In genomic region chr10:129207276-129207675, GRCh38 we compare ENCODE assay signal across 30 cellular contexts.
"Had no signal": no experiment of that assay in that cellular context is flagged by ENCODE, and none has a peak within 500 bp of the region (broad histone marks: within the 10 kb centered on the region; RNA-seq: fewer than 3 reads in every experiment).

No MANE protein-coding gene starts in this region.

- H3K4me1 ChIP-seq: left lung, neural progenitor cell, parathyroid adenoma, psoas muscle, spleen, tibial artery, upper lobe of right lung had no signal

- H3K27me3 Mint-ChIP-seq: naive B cell; stimulated activated naive CD8-positive, alpha-beta T cell treated with anti-CD3 and anti-CD28 coated beads, Interleukin-15, Interleukin-2, amounts not matched to agents 100 ng/mL and 50 ng/mL, for 24 hours had no signal

- H3K4me3 Mint-ChIP-seq: mesothelial cell of epicardium; naive B cell; natural killer cell; nephron progenitor cell; neural progenitor cell; stimulated activated effector memory CD8-positive, alpha-beta T cell treated with anti-CD3 and anti-CD28 coated beads, Interleukin-12 subunit alpha, Interleukin-12 subunit beta, amount 100 ng/mL, for 72 hours; stimulated activated naive CD8-positive, alpha-beta T cell treated with anti-CD3 and anti-CD28 coated beads, Interleukin-15, Interleukin-2, amounts not matched to agents 100 ng/mL and 50 ng/mL, for 24 hours had no signal

- H3K9ac ChIP-seq: neural progenitor cell, parathyroid adenoma had no signal

- H3K4me1 Mint-ChIP-seq: mesothelial cell of epicardium; naive B cell; natural killer cell; nephron progenitor cell; neural progenitor cell; stimulated activated effector memory CD8-positive, alpha-beta T cell treated with anti-CD3 and anti-CD28 coated beads, Interleukin-12 subunit alpha, Interleukin-12 subunit beta, amount 100 ng/mL, for 72 hours had no signal

- H3K9me3 Mint-ChIP-seq: mesothelial cell of epicardium; natural killer cell; stimulated activated effector memory CD8-positive, alpha-beta T cell treated with anti-CD3 and anti-CD28 coated beads, Interleukin-12 subunit alpha, Interleukin-12 subunit beta, amount 100 ng/mL, for 72 hours; stimulated activated naive CD8-positive, alpha-beta T cell treated with anti-CD3 and anti-CD28 coated beads, Interleukin-15, Interleukin-2, amounts not matched to agents 100 ng/mL and 50 ng/mL, for 24 hours had no signal

- ATAC-seq: left cardiac atrium; left lung; natural killer cell; right cardiac atrium; sciatic nerve; stimulated activated effector memory CD8-positive, alpha-beta T cell treated with anti-CD3 and anti-CD28 coated beads, Interleukin-12 subunit alpha, Interleukin-12 subunit beta, amount 100 ng/mL, for 72 hours; upper lobe of right lung had no signal

- H3K4me3 ChIP-seq: left lung, lung, neural progenitor cell, psoas muscle, spleen, suprapubic skin, thoracic aorta, tibial artery, upper lobe of right lung had no signal

- DNase-seq: hippocampal formation; kidney glomerular epithelial cell; left cardiac atrium; left lung; mesendoderm; naive B cell; natural killer cell; nephron progenitor cell; occipital lobe; psoas muscle; right cardiac atrium; small intestine; spleen; stimulated activated CD4-positive, alpha-beta T cell treated with anti-CD3 and anti-CD28 coated beads, Interleukin-4, amount 100 ng/mL, for 24 hours; stimulated activated naive CD4-positive, alpha-beta T cell; tibial artery; trophoblast cell; upper lobe of right lung had no signal

- H3K79me2 ChIP-seq: parathyroid adenoma had no signal

- H2AFZ ChIP-seq: neural progenitor cell, parathyroid adenoma had no signal

- H3K9me3 ChIP-seq: neutrophil, psoas muscle, spleen, suprapubic skin, thoracic aorta, tibial artery, upper lobe of right lung had no signal

- H3K27ac Mint-ChIP-seq: mesothelial cell of epicardium; naive B cell; natural killer cell; nephron progenitor cell; neural progenitor cell; stimulated activated effector memory CD8-positive, alpha-beta T cell treated with anti-CD3 and anti-CD28 coated beads, Interleukin-12 subunit alpha, Interleukin-12 subunit beta, amount 100 ng/mL, for 72 hours; stimulated activated naive CD8-positive, alpha-beta T cell treated with anti-CD3 and anti-CD28 coated beads, Interleukin-15, Interleukin-2, amounts not matched to agents 100 ng/mL and 50 ng/mL, for 24 hours had no signal

- H3K36me3 Mint-ChIP-seq: mesothelial cell of epicardium; naive B cell; natural killer cell; neural progenitor cell; stimulated activated effector memory CD8-positive, alpha-beta T cell treated with anti-CD3 and anti-CD28 coated beads, Interleukin-12 subunit alpha, Interleukin-12 subunit beta, amount 100 ng/mL, for 72 hours had no signal

- H3K27ac ChIP-seq: left lung, neural progenitor cell, neutrophil, parathyroid adenoma, psoas muscle, spleen, suprapubic skin, thoracic aorta, tibial artery, upper lobe of right lung had no signal

- H3K4me2 ChIP-seq: neural progenitor cell had no signal

- FAIRE-seq: keratinocyte, small intestine, urothelium cell line had no signal

- H3K36me3 ChIP-seq: left lung, neural progenitor cell, neutrophil, spleen, suprapubic skin, thoracic aorta, tibial artery, upper lobe of right lung had no signal

- H3K27me3 ChIP-seq: left lung, neural progenitor cell, neutrophil, suprapubic skin, tibial artery, upper lobe of right lung had no signal
